In genomic region chr15:66946578-66947164, GRCh38 we compare ENCODE assay signal across 8 cellular contexts.
DNase-seq lines count a peak whose midpoint lies in the region; ATAC-seq lines count a peak whose summit lies in the region.

No MANE protein-coding gene starts in this region.

- intact Hi-C loops in Right ventricle myocardium superior (cut with DNase I), result loop anchor here (2.0 to 10.0 kb wide), 3 partner anchors 358 to 888 kb away; no protein-coding TSS in a partner anchor

- peak; percentile 86 for ATAC-seq in Right ventricle myocardium superior (ENCODE audit: poor library complexity)

- peak; percentile 71 for DNase-seq in EL
- DNase-seq in LoVo (ENCODE audit: low spot score), result peak; percentile 78
- peak; percentile 71 for DNase-seq in SKM-1 treated with dmso at 0.1 percent for 144 hours (lab: John Stamatoyannopoulos, UW; ENCODE audit: unreplicated experiment)
- peak; percentile 67 for DNase-seq in activated naive CD4-positive, alpha-beta T cell treated with anti-CD3 and anti-CD28 coated beads, Interleukin-2, amount 50 U/mL, for 16 hours
- peak; percentile 78 for DNase-seq in Right ventricle myocardium superior
- peak; percentile 52 for DNase-seq in putamen (ENCODE audit: low spot score)
- no peak for DNase-seq in mesenteric fat pad (ENCODE audit: low spot score)
- no peak for DNase-seq in NCI-H2029 treated with DMSO at 0.1 percent for 48 hours (lab: John Stamatoyannopoulos, UW)

Comparison
In these comparisons a context has a peak if more than half of its experiments do, and no peak if none do; other contexts are left out.
1. DNase-seq: peak in EL (single experiment), LoVo (single experiment), SKM-1 treated with dmso at 0.1 percent for 144 hours (single experiment), activated naive CD4-positive, alpha-beta T cell treated with anti-CD3 and anti-CD28 coated beads, Interleukin-2, amount 50 U/mL, for 16 hours (single experiment), Right ventricle myocardium superior (single experiment) and putamen (single experiment); none in mesenteric fat pad (single experiment) and NCI-H2029 treated with DMSO at 0.1 percent for 48 hours (single experiment).